Comparison of ENCODE assay signal across 24 cellular contexts in the genomic region with DNA sequence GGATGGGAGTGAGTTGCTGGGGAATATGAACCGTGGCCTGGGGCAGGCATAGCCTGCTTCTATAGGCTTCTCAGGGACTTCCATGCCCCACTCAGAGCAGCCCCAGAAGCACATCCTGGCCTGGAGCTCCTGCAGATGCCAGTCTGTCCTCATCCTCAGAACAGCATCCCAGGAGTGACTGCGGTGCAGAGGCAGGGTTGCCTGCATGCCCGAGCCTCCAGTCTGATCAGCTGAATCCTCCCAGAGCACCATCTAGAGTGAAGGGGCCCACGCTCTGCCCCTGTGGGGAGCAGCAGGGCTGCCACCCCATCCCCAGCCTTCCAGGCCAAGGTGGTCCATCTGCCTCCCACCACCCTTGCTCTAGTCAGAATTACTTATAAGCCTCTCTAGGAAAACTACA. TPM values are rescaled to one million over a fixed set of nuclear protein-coding genes. Genes with fewer than 3 reads are reported as not detected.
DNase-seq lines count a peak whose midpoint lies in the region; TF ChIP-seq lines count a peak whose summit lies in the region.
"Had no signal": no experiment of that assay in that cellular context is flagged by ENCODE, and none has a peak within 500 bp of the region (broad histone marks: within the 10 kb centered on the region; RNA-seq: fewer than 3 reads in every experiment).

No MANE protein-coding gene starts in this region.

- H3K27ac ChIP-seq in WERI-Rb-1: peak overlapping the region; percentile 56
- peak overlapping the region; percentile 62 for H3K27ac ChIP-seq in caudate nucleus (ENCODE audit: low read depth, low read length)
- H3K27ac ChIP-seq in dorsolateral prefrontal cortex: peak overlapping the region in 54 of 59 donors; percentile 12 to 89 (median 66)
- H3K27ac ChIP-seq in temporal lobe (ENCODE audit: low read depth, low read length): peak overlapping the region; percentile 57
- H3K27ac ChIP-seq: BLaER1 had no signal

- no peak overlapping the region for H3K4me3 ChIP-seq in WERI-Rb-1 (ENCODE audit: low read depth, low read length)
- H3K4me3 ChIP-seq in dorsolateral prefrontal cortex: peak overlapping the region in 1 of 59 donors; percentile 10
- H3K4me3 ChIP-seq: BLaER1, GM12878 had no signal

- intact Hi-C loops in dorsolateral prefrontal cortex (cut with DNase I): no loop called here

- H3K9me3 ChIP-seq in WERI-Rb-1 (ENCODE audit: severe bottlenecking): no peaks in the 10 kb centered on the region
- H3K9me3 ChIP-seq: BE2C had no signal

- DNase-seq in WERI-Rb-1 (no peak), caudate nucleus (lab: John Stamatoyannopoulos, UW) (peak in 1 of 61 donors; percentile 15), dorsolateral prefrontal cortex (no peak), NCI-H1105 treated with DMSO at 0.1 percent for 48 hours (lab: John Stamatoyannopoulos, UW) (no peak), ureter (ENCODE audit: low spot score) (no peak)
- DNase-seq in stimulated activated CD4-positive, alpha-beta T cell treated with anti-CD3 and anti-CD28 coated beads, Interleukin-12 subunit alpha, Interleukin-12 subunit beta, amount 100 ng/mL, for 4 hours: no peak
- DNase-seq in activated CD8-positive, alpha-beta memory T cell treated with anti-CD3 and anti-CD28 coated beads for 24 hours: no peak
- DNase-seq: 8988T; ACHN; BE2C; CD4-positive, alpha-beta memory T cell; CD4-positive, CD25-positive, alpha-beta regulatory T cell; CD8-positive, alpha-beta memory T cell; COR-L47; DMS 273 treated with DMSO at 0.1 percent for 48 hours; DMS153; DMS53; DMS79; DND-41; EL; GDM1 had no signal

- no peaks in the 10 kb centered on the region for H3K27me3 ChIP-seq in WERI-Rb-1 (ENCODE audit: insufficient read depth, low read depth, severe bottlenecking)
- H3K27me3 ChIP-seq in dorsolateral prefrontal cortex: no peaks in the 10 kb centered on the region
- H3K27me3 ChIP-seq: BE2C, BLaER1 had no signal

- peaks cover 51% of the 10 kb centered on the region for H3K36me3 ChIP-seq in WERI-Rb-1
- H3K36me3 ChIP-seq: BLaER1 had no signal

- TF ChIP-seq CTCF in WERI-Rb-1 (IDR thresholded peaks at IDR 0.05; ENCODE audit: low read depth, low read length): no peak
- TF ChIP-seq CTCF in dorsolateral prefrontal cortex (IDR thresholded peaks at IDR 0.05 in 54 of 56, conservative IDR thresholded peaks at IDR 0.05 in 2 of 56; ENCODE audit: low read depth in 1 of 56, partially characterized antibody in 56 of 56): no peak

RNA-seq across cellular contexts. Expression of a gene that starts 44.7 kb away (rescaled TPM):
- total RNA-seq in dorsolateral prefrontal cortex: 100 to 1,000 TPM in 17 of 120 experiments, 10 to 100 TPM in 103; 53.0 to 121 (median 85.4) TPM
- total RNA-seq in temporal lobe: 47.0 TPM
- total RNA-seq in ureter: 152 TPM

RNA-seq across cellular contexts. Expression of a gene that starts 59.8 kb away (rescaled TPM):
- total RNA-seq in dorsolateral prefrontal cortex: 10 to 100 TPM in 114 of 120 experiments, 1 to 10 TPM in 6; 8.8 to 30.0 (median 15.2) TPM
- total RNA-seq in temporal lobe: 5.2 TPM
- total RNA-seq in ureter: 16.6 TPM

RNA-seq across cellular contexts. Expression of a gene that starts 59.9 kb away (rescaled TPM):
- 100 to 1,000 TPM in 1 of 120 experiments, 10 to 100 TPM in 119; 43.7 to 103 (median 67.5) TPM for total RNA-seq in dorsolateral prefrontal cortex
- 22.6 TPM for total RNA-seq in temporal lobe
- 52.8 TPM for total RNA-seq in ureter
